Comparison of ENCODE assay signal across 23 cellular contexts in the genomic region with DNA sequence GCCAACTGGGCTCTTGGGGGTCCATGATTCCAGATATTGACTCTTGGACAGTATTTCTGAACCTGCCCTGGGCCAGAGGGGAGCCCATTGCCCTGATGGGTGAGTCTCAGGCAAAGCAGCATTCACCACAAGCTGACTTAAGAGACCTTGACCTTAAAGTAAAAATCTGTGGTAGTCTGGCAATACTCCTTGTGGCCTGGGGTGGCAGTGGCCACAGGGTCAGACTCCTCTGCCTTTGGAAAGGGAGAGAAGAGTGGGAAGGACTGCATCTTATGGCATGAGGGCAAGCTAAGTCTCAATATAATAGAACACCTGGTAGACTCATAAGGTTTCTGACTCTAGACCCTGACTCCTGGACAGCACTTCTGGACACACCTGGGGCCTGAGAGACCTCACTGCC.
DNase-seq lines count a peak whose midpoint lies in the region; FAIRE-seq and TF ChIP-seq lines count a peak whose summit lies in the region.
"Had no signal": no experiment of that assay in that cellular context is flagged by ENCODE, and none has a peak within 500 bp of the region (broad histone marks: within the 10 kb centered on the region; RNA-seq: fewer than 3 reads in every experiment).

No MANE protein-coding gene starts in this region.

- H2BK12ac ChIP-seq in H9 (ENCODE audit: insufficient read length, low read depth, low read length) (no peak overlapping the region), H1 (ENCODE audit: low read depth, low read length) (no peak overlapping the region)

- H3K4ac ChIP-seq in H9 (ENCODE audit: low read depth, low read length) (no peak overlapping the region), H1 (replicated peaks; ENCODE audit: insufficient read length, low read depth, low read length) (no peak overlapping the region), mesendoderm (ENCODE audit: low read depth, low read length) (no peak overlapping the region)

- H3K4me2 ChIP-seq in H9 (ENCODE audit: insufficient read depth, insufficient read length, low read length) (no peak overlapping the region), H1 (ENCODE audit: insufficient read depth in 1 of 2, low read depth in 2 of 2, low read length in 2 of 2) (no peak overlapping the region), mesendoderm (ENCODE audit: low read length) (no peak overlapping the region), MM.1S (ENCODE audit: low read depth, low read length) (no peak overlapping the region)
- H3K4me2 ChIP-seq: A549 had no signal

- no peak for TF ChIP-seq POLR2A in H1 (IDR thresholded peaks at IDR 0.05; ENCODE audit: control extremely low read depth in 1 of 2, low read depth in 2 of 2, low read length in 2 of 2)

- H3F3A ChIP-seq in MM.1S (ENCODE audit: insufficient read depth, low read length): no peaks in the 10 kb centered on the region

- H2AK5ac ChIP-seq in H9 (ENCODE audit: insufficient read length, low read length) (no peak overlapping the region), H1 (ENCODE audit: low read depth, low read length) (no peak overlapping the region), mesendoderm (ENCODE audit: low read length) (no peak overlapping the region)

- H2BK5ac ChIP-seq in H9 (ENCODE audit: insufficient read length, low read length) (no peak overlapping the region), H1 (ENCODE audit: low read depth, low read length) (no peak overlapping the region), mesendoderm (ENCODE audit: low read length) (no peak overlapping the region)

- H3K9ac ChIP-seq in H9 (ENCODE audit: extremely low read depth, insufficient read length, low read length) (no peak overlapping the region), H1 (replicated peaks in 1 of 4; ENCODE audit: extremely low read depth in 1 of 4, low read depth in 3 of 4, low read length in 3 of 4) (no peak overlapping the region), mesendoderm (ENCODE audit: low read length) (no peak overlapping the region), MM.1S (ENCODE audit: low read length) (no peak overlapping the region)

- peaks cover 1 to 2% of the 10 kb centered on the region in 2 experiments; a peak in 2 of 4 replicates for H3K4me1 Mint-ChIP-seq in H9
- H3K4me1 Mint-ChIP-seq: CD4-positive, CD25-positive, alpha-beta regulatory T cell had no signal

- H2AFZ ChIP-seq in H9 (ENCODE audit: low read length): no peak overlapping the region
- no peak overlapping the region for H2AFZ ChIP-seq in H1 (ENCODE audit: low read length)
- H2AFZ ChIP-seq in MM.1S (ENCODE audit: low read length): no peak overlapping the region

- H3K79me2 ChIP-seq in H9 (ENCODE audit: insufficient read depth, low read length) (no peaks in the 10 kb centered on the region), H1 (ENCODE audit: control insufficient read depth in 1 of 2, insufficient read depth in 2 of 2, low read length in 2 of 2) (no peaks in the 10 kb centered on the region), mesendoderm (ENCODE audit: control insufficient read depth, insufficient read depth, low read length) (no peaks in the 10 kb centered on the region), MM.1S (ENCODE audit: low read length) (no peaks in the 10 kb centered on the region)

- no peak overlapping the region for H2BK120ac ChIP-seq in H9 (ENCODE audit: low read depth, low read length, poor library complexity, severe bottlenecking)
- H2BK120ac ChIP-seq in H1 (replicated peaks; ENCODE audit: low read depth, low read length): no peak overlapping the region
- H2BK120ac ChIP-seq in mesendoderm (ENCODE audit: low read depth, low read length): no peak overlapping the region

- POLR2A ChIA-PET in H1 (lab: Charles Lee; ENCODE audit: partially characterized antibody): no interaction called here

- no peaks in the 10 kb centered on the region for H3K27me3 ChIP-seq in H9 (ENCODE audit: insufficient read depth, low read length)
- H3K27me3 ChIP-seq in H1 (replicated peaks in 1 of 4; ENCODE audit: control insufficient read depth in 3 of 4, extremely low read depth in 1 of 4, insufficient read depth in 3 of 4, low read length in 3 of 4): no peaks in the 10 kb centered on the region
- no peaks in the 10 kb centered on the region for H3K27me3 ChIP-seq in mesendoderm (ENCODE audit: insufficient read depth, low read length, poor library complexity)
- no peaks in the 10 kb centered on the region for H3K27me3 ChIP-seq in MM.1S (replicated peaks; ENCODE audit: insufficient read depth, low read length)

- peaks cover 2 to 8% of the 10 kb centered on the region in 2 experiments; a peak in 3 of 5 replicates for H3K9me3 Mint-ChIP-seq in H9

- H2BK15ac ChIP-seq in H9 (ENCODE audit: low read depth, low read length) (no peak overlapping the region), H1 (ENCODE audit: low read length) (no peak overlapping the region), mesendoderm (replicated peaks; ENCODE audit: low read depth) (no peak overlapping the region)

- no peak overlapping the region for H3K4me3 Mint-ChIP-seq in H9
- H3K4me3 Mint-ChIP-seq: CD4-positive, CD25-positive, alpha-beta regulatory T cell; CD8-positive, alpha-beta T cell; HFFc6 had no signal

- H4K20me1 ChIP-seq in H9 (ENCODE audit: control insufficient read depth, insufficient read depth, insufficient read length): no peaks in the 10 kb centered on the region
- no peaks in the 10 kb centered on the region for H4K20me1 ChIP-seq in H1 (replicated peaks in 1 of 2; ENCODE audit: control insufficient read depth in 1 of 2, insufficient read depth in 2 of 2, low read length in 2 of 2)
- no peaks in the 10 kb centered on the region for H4K20me1 ChIP-seq in MM.1S (ENCODE audit: insufficient read depth, low read length)

- H3K79me1 ChIP-seq in H9 (ENCODE audit: insufficient read depth, low read depth, low read length, poor library complexity, severe bottlenecking) (no peaks in the 10 kb centered on the region), H1 (ENCODE audit: low read depth, low read length) (no peaks in the 10 kb centered on the region), mesendoderm (ENCODE audit: low read length) (no peaks in the 10 kb centered on the region)

- no peaks in the 10 kb centered on the region for H3K4me1 ChIP-seq in H9 (ENCODE audit: insufficient read depth, low read length)
- no peaks in the 10 kb centered on the region for H3K4me1 ChIP-seq in H1 (replicated peaks in 1 of 4; ENCODE audit: control insufficient read depth in 3 of 4, insufficient read depth in 4 of 4, low read length in 3 of 4)
- H3K4me1 ChIP-seq in mesendoderm (ENCODE audit: control insufficient read depth, low read depth, low read length): no peaks in the 10 kb centered on the region
- H3K4me1 ChIP-seq in MM.1S (ENCODE audit: low read length): no peaks in the 10 kb centered on the region
- H3K4me1 ChIP-seq: A549, Caco-2 had no signal

- H3K4me3 ChIP-seq in H1 (ENCODE audit: extremely low read depth in 1 of 4, insufficient read depth in 2 of 4, low read depth in 3 of 4, low read length in 4 of 4) (no peak overlapping the region), mesendoderm (ENCODE audit: low read length) (no peak overlapping the region), MM.1S (ENCODE audit: low read length) (no peak overlapping the region)
- H3K4me3 ChIP-seq: A549 had no signal

- no peaks in the 10 kb centered on the region for H3K27me3 Mint-ChIP-seq in H9 (ENCODE audit: low read depth)
- H3K27me3 Mint-ChIP-seq: CD4-positive, CD25-positive, alpha-beta regulatory T cell had no signal

- no peak overlapping the region for H3T11ph ChIP-seq in H9 (ENCODE audit: low read length)

- no peak overlapping the region for H4K91ac ChIP-seq in H9 (ENCODE audit: insufficient read length, low read depth, low read length)
- H4K91ac ChIP-seq in H1 (replicated peaks; ENCODE audit: insufficient read length, low read length): no peak overlapping the region

- no peak for TF ChIP-seq EP300 in H1 (IDR thresholded peaks at IDR 0.05; ENCODE audit: borderline replicate concordance in 1 of 2, low read depth in 2 of 2, low read length in 2 of 2)

- H3K36me3 ChIP-seq in H1 (ENCODE audit: control insufficient read depth in 2 of 4, insufficient read depth in 4 of 4, low read length in 3 of 4) (no peaks in the 10 kb centered on the region), mesendoderm (ENCODE audit: control insufficient read depth, insufficient read depth, low read length) (no peaks in the 10 kb centered on the region), MM.1S (replicated peaks; ENCODE audit: insufficient read depth, low read length) (no peaks in the 10 kb centered on the region)

- H2BK20ac ChIP-seq in H9 (ENCODE audit: low read depth, low read length, poor library complexity, severe bottlenecking): no peak overlapping the region
- no peak overlapping the region for H2BK20ac ChIP-seq in H1 (ENCODE audit: low read length)

- peak; percentile 21 to 41; a peak in 3 of 4 replicates for TF ChIP-seq RAD21 in H1 (IDR thresholded peaks at IDR 0.05 in 1 of 2, conservative IDR thresholded peaks at IDR 0.05 in 1 of 2; ENCODE audit: low read depth in 2 of 2, low read length in 2 of 2)

- H3K14ac ChIP-seq in H9 (ENCODE audit: insufficient read depth, low read length): no peak overlapping the region
- no peak overlapping the region for H3K14ac ChIP-seq in H1 (ENCODE audit: insufficient read length)

- H3K27ac ChIP-seq in H9 (ENCODE audit: insufficient read length, low read depth, low read length) (no peak overlapping the region), H1 (ENCODE audit: low read depth, low read length) (no peak overlapping the region), mesendoderm (ENCODE audit: low read depth, low read length) (no peak overlapping the region), MM.1S (ENCODE audit: low read length) (no peak overlapping the region), caudate nucleus (ENCODE audit: low read depth, low read length) (no peak overlapping the region)
- H3K27ac ChIP-seq: A549 had no signal

- H3K18ac ChIP-seq in H9 (ENCODE audit: insufficient read length, low read depth, low read length) (no peak overlapping the region), H1 (ENCODE audit: extremely low read depth, low read length) (no peak overlapping the region), mesendoderm (ENCODE audit: low read length) (no peak overlapping the region)

- DNase-seq in DMS53 (lab: John Stamatoyannopoulos, UW) (peak; percentile 0), DMS53 treated with DMSO at 0.1 percent for 48 hours (lab: John Stamatoyannopoulos, UW; ENCODE audit: unreplicated experiment) (no peak), H9 (peak; percentile 27), H1 (ENCODE audit: low read depth in 1 of 2, low spot score in 2 of 2) (no peak), mesendoderm (peak; percentile 6), NCI-H2029 (lab: John Stamatoyannopoulos, UW) (no peak), MM.1S (no peak), caudate nucleus (lab: John Stamatoyannopoulos, UW) (no peak)
- DNase-seq: 8988T; ACHN; AML-193; C1 segment of cervical spinal cord; Caco-2; CD4-positive, CD25-positive, alpha-beta regulatory T cell; CD8-positive, alpha-beta T cell; DMS153; DMS79 treated with DMSO at 0.1 percent for 48 hours; GF-D8; GOT3; H7; HFFc6 had no signal

- H4K8ac ChIP-seq in H9 (replicated peaks; ENCODE audit: insufficient read length, low read depth, low read length) (no peak overlapping the region), H1 (ENCODE audit: extremely low read depth, insufficient read depth, low read length) (no peak overlapping the region), mesendoderm (ENCODE audit: low read depth, low read length) (no peak overlapping the region)

- no peaks in the 10 kb centered on the region for H3K9me2 ChIP-seq in MM.1S (replicated peaks; ENCODE audit: insufficient read depth, low read length)

- H4K5ac ChIP-seq in H9 (ENCODE audit: insufficient read length, low read depth, low read length) (no peak overlapping the region), H1 (ENCODE audit: insufficient read length, low read depth, low read length) (no peak overlapping the region), mesendoderm (ENCODE audit: low read length) (no peak overlapping the region)

- peaks cover 0 to 10% (median 1%) of the 10 kb centered on the region in 3 experiments; a peak in 2 of 7 replicates for H3K36me3 Mint-ChIP-seq in H9 (ENCODE audit: insufficient read depth in 1 of 3, low read depth in 3 of 3)
- H3K36me3 Mint-ChIP-seq: CD4-positive, CD25-positive, alpha-beta regulatory T cell; CD8-positive, alpha-beta T cell had no signal

- H3K23ac ChIP-seq in H9 (ENCODE audit: insufficient read length, low read depth, low read length) (no peak overlapping the region), H1 (ENCODE audit: insufficient read length) (no peak overlapping the region), mesendoderm (ENCODE audit: low read length) (no peak overlapping the region)

- FAIRE-seq in H1 (lab: Jason Lieb, UNC): no peak
- FAIRE-seq: A549, GM12892 had no signal

- CTCF ChIA-PET in H1 (lab: Charles Lee; ENCODE audit: partially characterized antibody): interaction anchor here (0.9 to 2.5 kb wide), 4 partner anchors 9 to 313 kb away, joined by 3 to 7 read pairs (median 4); no protein-coding TSS in a partner anchor

- TF ChIP-seq CTCF in H9 (conservative IDR thresholded peaks at IDR 0.05): peak; percentile 42; the same call in 2 of the 3 replicates
- TF ChIP-seq CTCF in H1 (IDR thresholded peaks at IDR 0.05; ENCODE audit: control extremely low read depth in 1 of 3, insufficient read depth in 1 of 3, low read depth in 1 of 3, low read length in 3 of 3): peak; percentile 14 to 44 (median 19); a peak in 3 of 4 replicates
- TF ChIP-seq CTCF in MM.1S (IDR thresholded peaks at IDR 0.05; ENCODE audit: low read length): no peak

- H3K27ac Mint-ChIP-seq in H9: no peak overlapping the region; a peak in 1 of 7 replicates
- H3K27ac Mint-ChIP-seq: CD8-positive, alpha-beta T cell; HFFc6 had no signal

- no peaks in the 10 kb centered on the region for H3K23me2 ChIP-seq in H9 (ENCODE audit: insufficient read length, low read depth, low read length, poor library complexity, severe bottlenecking)
- H3K23me2 ChIP-seq in H1 (ENCODE audit: low read depth, low read length): no peaks in the 10 kb centered on the region

- H3K9me3 ChIP-seq in H9 (ENCODE audit: control insufficient read depth, low read depth, low read length) (no peaks in the 10 kb centered on the region), H1 (ENCODE audit: insufficient read depth in 2 of 2, low read depth in 1 of 2, low read length in 1 of 2) (no peaks in the 10 kb centered on the region), MM.1S (replicated peaks; ENCODE audit: insufficient read depth, low read length) (no peaks in the 10 kb centered on the region)
- H3K9me3 ChIP-seq: A549 had no signal

- H3K56ac ChIP-seq in H9 (ENCODE audit: insufficient read length, low read depth, low read length) (no peak overlapping the region), H1 (replicated peaks; ENCODE audit: insufficient read length, low read depth, low read length) (no peak overlapping the region), mesendoderm (ENCODE audit: low read length) (no peak overlapping the region)

Comparison
In these comparisons a context has a peak if more than half of its experiments do, and no peak if none do; other contexts are left out.
1. DNase-seq: peak in DMS53 (single experiment), H9 (single experiment) and mesendoderm (single experiment); none in DMS53 treated with DMSO at 0.1 percent for 48 hours (single experiment), H1 (0 of 2), NCI-H2029 (single experiment), MM.1S (single experiment) and caudate nucleus (0 of 61).